14 cellular contexts compared by ENCODE assay signal in the genomic region with DNA sequence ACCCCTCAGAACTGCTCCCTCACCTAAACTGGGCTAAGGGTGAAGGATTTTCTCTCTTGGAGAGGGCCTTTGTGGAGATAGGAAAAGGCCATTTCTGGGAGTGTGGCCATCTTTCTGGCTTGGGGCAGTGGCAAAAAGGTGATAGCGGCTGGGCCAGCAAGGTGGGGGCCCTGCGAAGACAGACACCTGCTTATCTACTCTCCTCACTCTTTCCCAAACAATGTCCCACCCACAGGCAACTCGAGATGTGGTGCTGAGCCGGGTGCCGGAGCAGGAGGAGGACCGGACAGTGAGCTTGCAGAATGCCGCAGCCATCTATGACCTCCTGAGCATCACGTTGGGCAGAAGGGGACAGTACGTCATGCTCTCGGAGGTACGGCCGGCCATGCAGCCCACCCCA.
DNase-seq lines count a peak whose midpoint lies in the region; ATAC-seq and TF ChIP-seq lines count a peak whose summit lies in the region.
"Had no signal": no experiment of that assay in that cellular context is flagged by ENCODE, and none has a peak within 500 bp of the region (broad histone marks: within the 10 kb centered on the region; RNA-seq: fewer than 3 reads in every experiment).

No MANE protein-coding gene starts in this region.

- no peaks in the 10 kb centered on the region for H3K79me2 ChIP-seq in neural progenitor cell (ENCODE audit: low read depth)

- H3K4me1 Mint-ChIP-seq in neural progenitor cell, result peaks cover 87% of the 10 kb centered on the region
- no peaks in the 10 kb centered on the region for H3K4me1 Mint-ChIP-seq in activated naive CD8-positive, alpha-beta T cell treated with anti-CD3 and anti-CD28 coated beads, Interleukin-2, amount 50 U/mL, for 24 hours

- no peak overlapping the region for H3K4me3 Mint-ChIP-seq in neural progenitor cell
- H3K4me3 Mint-ChIP-seq in activated naive CD8-positive, alpha-beta T cell treated with anti-CD3 and anti-CD28 coated beads, Interleukin-2, amount 50 U/mL, for 24 hours, result no peak overlapping the region

- peaks cover 17% of the 10 kb centered on the region for H3F3A ChIP-seq in neural progenitor cell (ENCODE audit: low read depth)

- H3K9ac ChIP-seq in neural progenitor cell, result no peak overlapping the region

- H3K4me2 ChIP-seq in neural progenitor cell, result no peak overlapping the region

- no peaks in the 10 kb centered on the region for H3K27me3 ChIP-seq in WERI-Rb-1 (ENCODE audit: insufficient read depth, low read depth, severe bottlenecking)
- no peaks in the 10 kb centered on the region for H3K27me3 ChIP-seq in neural progenitor cell
- H3K27me3 ChIP-seq in thyroid gland, result no peaks in the 10 kb centered on the region

- H3K9me3 ChIP-seq in WERI-Rb-1 (ENCODE audit: severe bottlenecking), result peaks cover 2% of the 10 kb centered on the region
- no peaks in the 10 kb centered on the region for H3K9me3 ChIP-seq in neural progenitor cell (ENCODE audit: low read depth)
- H3K9me3 ChIP-seq in thyroid gland, result no peaks in the 10 kb centered on the region

- peaks cover 3% of the 10 kb centered on the region for H3K9me3 Mint-ChIP-seq in neural progenitor cell
- no peaks in the 10 kb centered on the region for H3K9me3 Mint-ChIP-seq in activated naive CD8-positive, alpha-beta T cell treated with anti-CD3 and anti-CD28 coated beads, Interleukin-2, amount 50 U/mL, for 24 hours

- intact Hi-C loops in thyroid gland (cut with DNase I), result no loop called here

- WGBS in thyroid gland, 2 donors, result 63 to 87% methylated on average over 11 to 12 of the region's 12 CpGs

- H4K20me1 ChIP-seq in neural progenitor cell (ENCODE audit: low read depth), result peaks cover 14% of the 10 kb centered on the region

- TF ChIP-seq CTCF in WERI-Rb-1 (IDR thresholded peaks at IDR 0.05; ENCODE audit: low read depth, low read length), result no peak
- TF ChIP-seq CTCF in neural progenitor cell (IDR thresholded peaks at IDR 0.05), result no peak
- TF ChIP-seq CTCF in thyroid gland (IDR thresholded peaks at IDR 0.05), result no peak

- ATAC-seq in GM18861 (IDR thresholded peaks at IDR 0.05; ENCODE audit: unreplicated experiment), result no peak
- ATAC-seq in GM19035 (IDR thresholded peaks at IDR 0.05; ENCODE audit: unreplicated experiment), result no peak
- no peak for ATAC-seq in activated naive CD8-positive, alpha-beta T cell treated with anti-CD3 and anti-CD28 coated beads, Interleukin-2, amount 50 U/mL, for 24 hours

- H3K4me3 ChIP-seq in WERI-Rb-1 (ENCODE audit: low read depth, low read length) (no peak overlapping the region), neural progenitor cell (no peak overlapping the region), thyroid gland (replicated peaks in 1 of 3) (no peak overlapping the region)

- peak overlapping the region; percentile 82 for H3K27ac Mint-ChIP-seq in neural progenitor cell
- no peak overlapping the region for H3K27ac Mint-ChIP-seq in activated naive CD8-positive, alpha-beta T cell treated with anti-CD3 and anti-CD28 coated beads, Interleukin-2, amount 50 U/mL, for 24 hours

- H3K4me1 ChIP-seq in neural progenitor cell, result peaks cover 47% of the 10 kb centered on the region
- H3K4me1 ChIP-seq in thyroid gland, result peaks cover 86 to 87% of the 10 kb centered on the region in 2 donors

- peaks cover 5% of the 10 kb centered on the region for H3K36me3 Mint-ChIP-seq in neural progenitor cell
- peaks cover 2% of the 10 kb centered on the region for H3K36me3 Mint-ChIP-seq in activated naive CD8-positive, alpha-beta T cell treated with anti-CD3 and anti-CD28 coated beads, Interleukin-2, amount 50 U/mL, for 24 hours (ENCODE audit: low read depth)

- no peak for TF ChIP-seq POLR2A in thyroid gland (IDR thresholded peaks at IDR 0.05)

- H3K27ac ChIP-seq in WERI-Rb-1, result peak overlapping the region; percentile 95
- peak overlapping the region; percentile 20 for H3K27ac ChIP-seq in cingulate gyrus (ENCODE audit: low read depth, low read length)
- H3K27ac ChIP-seq in neural progenitor cell, result no peak overlapping the region
- H3K27ac ChIP-seq in thyroid gland, result peak overlapping the region; percentile 59 to 91 (median 88)

- peaks cover 8% of the 10 kb centered on the region for H3K27me3 Mint-ChIP-seq in neural progenitor cell (ENCODE audit: insufficient read depth, low read depth)
- H3K27me3 Mint-ChIP-seq in activated naive CD8-positive, alpha-beta T cell treated with anti-CD3 and anti-CD28 coated beads, Interleukin-2, amount 50 U/mL, for 24 hours, result no peaks in the 10 kb centered on the region

- H3K36me3 ChIP-seq in WERI-Rb-1, result no peaks in the 10 kb centered on the region
- H3K36me3 ChIP-seq in neural progenitor cell, result no peaks in the 10 kb centered on the region
- peaks cover 0 to 3% of the 10 kb centered on the region in 2 donors for H3K36me3 ChIP-seq in thyroid gland

- DNase-seq in WERI-Rb-1 (no peak), neural progenitor cell (ENCODE audit: low spot score) (no peak), thyroid gland (no peak)
- no peak for DNase-seq in activated naive CD8-positive, alpha-beta T cell treated with anti-CD3 and anti-CD28 coated beads, Interleukin-2, amount 50 U/mL, for 24 hours
- DNase-seq: ACHN, DMS79, H7, NCI-H1092 treated with DMSO at 0.1 percent for 48 hours, NCI-H146, NCI-H2029 treated with DMSO at 0.1 percent for 48 hours, Right ventricle myocardium superior had no signal

- no peak overlapping the region for H2AFZ ChIP-seq in neural progenitor cell (replicated peaks)
